8 cellular contexts compared by ENCODE assay signal in the genomic region with DNA sequence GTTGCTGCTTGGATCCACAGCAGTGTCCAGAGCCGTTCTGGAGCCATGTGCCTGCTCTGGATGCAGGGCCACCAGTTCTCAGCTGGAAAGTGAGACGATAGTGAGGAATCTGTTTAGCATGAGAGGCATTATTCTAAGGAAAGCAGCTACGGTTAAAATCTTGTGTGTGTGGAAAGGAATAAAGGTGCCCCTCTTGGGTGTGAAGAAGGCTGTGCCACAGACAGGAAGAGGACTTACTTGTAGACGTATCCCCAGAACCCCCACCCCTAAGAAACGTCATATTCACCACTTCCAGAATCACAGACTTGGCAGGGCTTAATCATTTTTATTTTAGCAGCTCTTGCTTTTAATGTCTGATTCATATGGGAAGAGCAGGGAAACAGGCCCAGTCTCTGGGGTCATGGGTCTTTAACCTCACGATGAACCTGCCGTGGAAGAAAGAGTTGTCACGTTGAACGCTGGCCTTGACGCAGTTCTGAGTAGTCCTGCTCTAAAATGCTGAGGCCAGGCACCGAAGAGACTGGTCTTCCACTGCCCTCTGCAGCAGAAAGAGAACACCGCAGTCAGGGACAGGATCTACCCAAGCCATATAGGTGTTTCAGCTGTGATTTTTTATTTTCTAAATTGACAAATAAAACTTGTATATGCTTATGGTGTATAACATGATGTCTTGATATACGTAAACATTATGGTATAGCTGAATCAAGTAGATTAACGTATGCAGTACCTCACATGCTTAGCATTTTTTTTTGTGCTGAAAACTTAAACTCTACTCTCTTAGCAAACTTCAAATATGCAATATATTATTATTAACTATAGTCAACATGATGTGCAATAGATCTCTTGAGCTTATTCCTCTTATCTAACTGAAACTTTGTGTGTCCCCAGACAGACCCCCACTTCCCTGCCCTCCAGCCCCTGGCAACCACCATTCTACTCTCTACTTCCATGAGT. TPM values are rescaled to one million over a fixed set of nuclear protein-coding genes. Genes with fewer than 3 reads are reported as not detected.
DNase-seq lines count a peak whose midpoint lies in the region; ATAC-seq and TF ChIP-seq lines count a peak whose summit lies in the region.

No MANE protein-coding gene starts in this region.

- H3K27me3 Mint-ChIP-seq in CD14-positive monocyte (ENCODE audit: low read depth in 3 of 3): peaks cover 1 to 2% (median 2%) of the 10 kb centered on the region in 3 donors

- H3K9me3 ChIP-seq in ovary: no peaks in the 10 kb centered on the region

- H3K4me3 ChIP-seq in ovary: no peak overlapping the region

- TF ChIP-seq CTCF in CD14-positive monocyte (IDR thresholded peaks at IDR 0.05) (peak; percentile 14), ovary (IDR thresholded peaks at IDR 0.05) (peak; percentile 47 to 77 (median 52))

- 8% methylated on average over 14 of the region's 14 CpGs for WGBS in ovary, 3 donors

- ATAC-seq in GM19023 (IDR thresholded peaks at IDR 0.05; ENCODE audit: unreplicated experiment) (peak; percentile 95), HG03565 (IDR thresholded peaks at IDR 0.05; ENCODE audit: unreplicated experiment) (peak; percentile 70)

- H3K36me3 Mint-ChIP-seq in CD14-positive monocyte: no peaks in the 10 kb centered on the region

- peaks cover 0 to 3% (median 0%) of the 10 kb centered on the region in 7 donors for H3K9me3 Mint-ChIP-seq in CD14-positive monocyte

- peak overlapping the region in 1 of 2 donors; percentile 64 for H3K27ac ChIP-seq in ovary

- no peaks in the 10 kb centered on the region for H3K36me3 ChIP-seq in ovary

- H3K27ac Mint-ChIP-seq in CD14-positive monocyte: no peak overlapping the region

- TF ChIP-seq EP300 in ovary (IDR thresholded peaks at IDR 0.05): no peak

- H3K4me1 Mint-ChIP-seq in CD14-positive monocyte: peaks cover 7% of the 10 kb centered on the region

- peak overlapping the region in 1 of 2 donors; percentile 54 for H3K4me3 Mint-ChIP-seq in CD14-positive monocyte

- peaks cover 2% of the 10 kb centered on the region for H3K4me1 ChIP-seq in ovary (ENCODE audit: insufficient read depth)

- DNase-seq in CD14-positive monocyte (ENCODE audit: low spot score) (no peak), OCI-M1 (lab: John Stamatoyannopoulos, UW) (peak; percentile 81), glomerular endothelial cell (ENCODE audit: extremely low read depth, low read depth, low spot score) (peak; percentile 61), ovary (peak; percentile 68 to 81 (median 75)), GOT3 (lab: John Stamatoyannopoulos, UW) (no peak)
- peak; percentile 20 for DNase-seq in activated naive CD4-positive, alpha-beta T cell treated with Interleukin-2 at 50 U/mL for 16 hours

- intact Hi-C loops in CD14-positive monocyte (cut with micrococcal nuclease): no loop called here
- intact Hi-C loops in ovary (cut with DNase I): no loop called here

- no peak for TF ChIP-seq POLR2A in ovary (IDR thresholded peaks at IDR 0.05)

- no peaks in the 10 kb centered on the region for H3K27me3 ChIP-seq in ovary

RNA-seq across cellular contexts. Expression of a gene that starts 38.8 kb away (rescaled TPM):
- polyA plus RNA-seq in CD14-positive monocyte: not detected
- total RNA-seq in glomerular endothelial cell: not detected in 2 replicates
- under 1 TPM in 1 of 7 donors, not detected in 6; 0.63 TPM for total RNA-seq in ovary
- not detected for polyA plus RNA-seq in ovary

Comparison
In these comparisons a context has a peak if more than half of its experiments do, and no peak if none do; other contexts are left out.
1. DNase-seq: peak in OCI-M1 (single experiment), activated naive CD4-positive, alpha-beta T cell treated with Interleukin-2 at 50 U/mL for 16 hours (single experiment), glomerular endothelial cell (single experiment) and ovary (5 of 5); none in CD14-positive monocyte (single experiment) and GOT3 (single experiment).